ENCODE assay signal across 1 cellular context in the genomic region with DNA sequence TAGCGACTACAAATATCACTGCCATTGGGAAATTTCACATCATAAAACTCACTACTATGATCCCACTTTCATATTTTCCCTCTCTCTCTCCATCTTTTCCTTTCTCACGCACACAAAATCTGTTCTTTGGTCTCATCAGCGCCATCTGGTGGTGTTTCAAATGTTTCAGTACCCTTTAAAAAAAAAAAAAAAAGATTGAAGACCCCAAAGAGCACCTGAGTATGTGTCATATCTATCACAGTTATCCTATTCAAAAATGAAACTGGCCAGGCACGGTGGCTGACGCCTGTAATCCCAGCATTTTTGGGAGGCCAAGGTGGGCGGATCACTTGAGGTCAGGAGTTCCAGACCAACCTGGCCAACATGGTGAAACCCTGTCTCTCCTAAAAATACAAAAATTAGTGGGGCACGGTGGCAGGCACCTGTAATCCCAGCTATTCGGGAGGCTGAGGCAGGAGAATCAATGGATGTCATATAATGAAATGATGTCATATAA.
TF ChIP-seq lines count a peak whose summit lies in the region.

No MANE protein-coding gene starts in this region.

TF ChIP-seq in GM23338, 12 proteins besides CTCF, POLR2A, EP300 and RAD21 (continued from another document):
- TF ChIP-seq, protein P1, sequence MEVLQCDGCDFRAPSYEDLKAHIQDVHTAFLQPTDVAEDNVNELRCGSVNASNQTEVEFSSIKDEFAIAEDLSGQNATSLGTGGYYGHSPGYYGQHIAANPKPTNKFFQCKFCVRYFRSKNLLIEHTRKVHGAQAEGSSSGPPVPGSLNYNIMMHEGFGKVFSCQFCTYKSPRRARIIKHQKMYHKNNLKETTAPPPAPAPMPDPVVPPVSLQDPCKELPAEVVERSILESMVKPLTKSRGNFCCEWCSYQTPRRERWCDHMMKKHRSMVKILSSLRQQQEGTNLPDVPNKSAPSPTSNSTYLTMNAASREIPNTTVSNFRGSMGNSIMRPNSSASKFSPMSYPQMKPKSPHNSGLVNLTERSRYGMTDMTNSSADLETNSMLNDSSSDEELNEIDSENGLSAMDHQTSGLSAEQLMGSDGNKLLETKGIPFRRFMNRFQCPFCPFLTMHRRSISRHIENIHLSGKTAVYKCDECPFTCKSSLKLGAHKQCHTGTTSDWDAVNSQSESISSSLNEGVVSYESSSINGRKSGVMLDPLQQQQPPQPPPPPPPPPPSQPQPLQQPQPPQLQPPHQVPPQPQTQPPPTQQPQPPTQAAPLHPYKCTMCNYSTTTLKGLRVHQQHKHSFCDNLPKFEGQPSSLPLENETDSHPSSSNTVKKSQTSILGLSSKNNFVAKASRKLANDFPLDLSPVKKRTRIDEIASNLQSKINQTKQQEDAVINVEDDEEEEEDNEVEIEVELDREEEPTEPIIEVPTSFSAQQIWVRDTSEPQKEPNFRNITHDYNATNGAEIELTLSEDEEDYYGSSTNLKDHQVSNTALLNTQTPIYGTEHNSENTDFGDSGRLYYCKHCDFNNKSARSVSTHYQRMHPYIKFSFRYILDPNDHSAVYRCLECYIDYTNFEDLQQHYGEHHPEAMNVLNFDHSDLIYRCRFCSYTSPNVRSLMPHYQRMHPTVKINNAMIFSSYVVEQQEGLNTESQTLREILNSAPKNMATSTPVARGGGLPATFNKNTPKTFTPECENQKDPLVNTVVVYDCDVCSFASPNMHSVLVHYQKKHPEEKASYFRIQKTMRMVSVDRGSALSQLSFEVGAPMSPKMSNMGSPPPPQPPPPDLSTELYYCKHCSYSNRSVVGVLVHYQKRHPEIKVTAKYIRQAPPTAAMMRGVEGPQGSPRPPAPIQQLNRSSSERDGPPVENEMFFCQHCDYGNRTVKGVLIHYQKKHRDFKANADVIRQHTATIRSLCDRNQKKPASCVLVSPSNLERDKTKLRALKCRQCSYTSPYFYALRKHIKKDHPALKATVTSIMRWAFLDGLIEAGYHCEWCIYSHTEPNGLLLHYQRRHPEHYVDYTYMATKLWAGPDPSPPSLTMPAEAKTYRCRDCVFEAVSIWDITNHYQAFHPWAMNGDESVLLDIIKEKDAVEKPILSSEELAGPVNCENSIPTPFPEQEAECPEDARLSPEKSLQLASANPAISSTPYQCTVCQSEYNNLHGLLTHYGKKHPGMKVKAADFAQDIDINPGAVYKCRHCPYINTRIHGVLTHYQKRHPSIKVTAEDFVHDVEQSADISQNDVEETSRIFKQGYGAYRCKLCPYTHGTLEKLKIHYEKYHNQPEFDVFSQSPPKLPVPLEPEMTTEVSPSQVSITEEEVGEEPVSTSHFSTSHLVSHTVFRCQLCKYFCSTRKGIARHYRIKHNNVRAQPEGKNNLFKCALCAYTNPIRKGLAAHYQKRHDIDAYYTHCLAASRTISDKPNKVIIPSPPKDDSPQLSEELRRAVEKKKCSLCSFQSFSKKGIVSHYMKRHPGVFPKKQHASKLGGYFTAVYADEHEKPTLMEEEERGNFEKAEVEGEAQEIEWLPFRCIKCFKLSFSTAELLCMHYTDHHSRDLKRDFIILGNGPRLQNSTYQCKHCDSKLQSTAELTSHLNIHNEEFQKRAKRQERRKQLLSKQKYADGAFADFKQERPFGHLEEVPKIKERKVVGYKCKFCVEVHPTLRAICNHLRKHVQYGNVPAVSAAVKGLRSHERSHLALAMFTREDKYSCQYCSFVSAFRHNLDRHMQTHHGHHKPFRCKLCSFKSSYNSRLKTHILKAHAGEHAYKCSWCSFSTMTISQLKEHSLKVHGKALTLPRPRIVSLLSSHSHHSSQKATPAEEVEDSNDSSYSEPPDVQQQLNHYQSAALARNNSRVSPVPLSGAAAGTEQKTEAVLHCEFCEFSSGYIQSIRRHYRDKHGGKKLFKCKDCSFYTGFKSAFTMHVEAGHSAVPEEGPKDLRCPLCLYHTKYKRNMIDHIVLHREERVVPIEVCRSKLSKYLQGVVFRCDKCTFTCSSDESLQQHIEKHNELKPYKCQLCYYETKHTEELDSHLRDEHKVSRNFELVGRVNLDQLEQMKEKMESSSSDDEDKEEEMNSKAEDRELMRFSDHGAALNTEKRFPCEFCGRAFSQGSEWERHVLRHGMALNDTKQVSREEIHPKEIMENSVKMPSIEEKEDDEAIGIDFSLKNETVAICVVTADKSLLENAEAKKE (CRISPR knock-in tag; IDR thresholded peaks at IDR 0.05): no peak
- TF ChIP-seq STAT1 (IDR thresholded peaks at IDR 0.05; ENCODE audit: unreplicated experiment) (no peak), NANOG (IDR thresholded peaks at IDR 0.05; ENCODE audit: borderline replicate concordance) (no peak), ETS1 (IDR thresholded peaks at IDR 0.05) (no peak), POLR2AphosphoS5 (IDR thresholded peaks at IDR 0.05; ENCODE audit: low read depth) (no peak)
- TF ChIP-seq, protein P2, sequence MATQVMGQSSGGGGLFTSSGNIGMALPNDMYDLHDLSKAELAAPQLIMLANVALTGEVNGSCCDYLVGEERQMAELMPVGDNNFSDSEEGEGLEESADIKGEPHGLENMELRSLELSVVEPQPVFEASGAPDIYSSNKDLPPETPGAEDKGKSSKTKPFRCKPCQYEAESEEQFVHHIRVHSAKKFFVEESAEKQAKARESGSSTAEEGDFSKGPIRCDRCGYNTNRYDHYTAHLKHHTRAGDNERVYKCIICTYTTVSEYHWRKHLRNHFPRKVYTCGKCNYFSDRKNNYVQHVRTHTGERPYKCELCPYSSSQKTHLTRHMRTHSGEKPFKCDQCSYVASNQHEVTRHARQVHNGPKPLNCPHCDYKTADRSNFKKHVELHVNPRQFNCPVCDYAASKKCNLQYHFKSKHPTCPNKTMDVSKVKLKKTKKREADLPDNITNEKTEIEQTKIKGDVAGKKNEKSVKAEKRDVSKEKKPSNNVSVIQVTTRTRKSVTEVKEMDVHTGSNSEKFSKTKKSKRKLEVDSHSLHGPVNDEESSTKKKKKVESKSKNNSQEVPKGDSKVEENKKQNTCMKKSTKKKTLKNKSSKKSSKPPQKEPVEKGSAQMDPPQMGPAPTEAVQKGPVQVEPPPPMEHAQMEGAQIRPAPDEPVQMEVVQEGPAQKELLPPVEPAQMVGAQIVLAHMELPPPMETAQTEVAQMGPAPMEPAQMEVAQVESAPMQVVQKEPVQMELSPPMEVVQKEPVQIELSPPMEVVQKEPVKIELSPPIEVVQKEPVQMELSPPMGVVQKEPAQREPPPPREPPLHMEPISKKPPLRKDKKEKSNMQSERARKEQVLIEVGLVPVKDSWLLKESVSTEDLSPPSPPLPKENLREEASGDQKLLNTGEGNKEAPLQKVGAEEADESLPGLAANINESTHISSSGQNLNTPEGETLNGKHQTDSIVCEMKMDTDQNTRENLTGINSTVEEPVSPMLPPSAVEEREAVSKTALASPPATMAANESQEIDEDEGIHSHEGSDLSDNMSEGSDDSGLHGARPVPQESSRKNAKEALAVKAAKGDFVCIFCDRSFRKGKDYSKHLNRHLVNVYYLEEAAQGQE (IDR thresholded peaks at IDR 0.05; ENCODE audit: unreplicated experiment): no peak
